ENCODE assay signal across 24 cellular contexts in the genomic region with DNA sequence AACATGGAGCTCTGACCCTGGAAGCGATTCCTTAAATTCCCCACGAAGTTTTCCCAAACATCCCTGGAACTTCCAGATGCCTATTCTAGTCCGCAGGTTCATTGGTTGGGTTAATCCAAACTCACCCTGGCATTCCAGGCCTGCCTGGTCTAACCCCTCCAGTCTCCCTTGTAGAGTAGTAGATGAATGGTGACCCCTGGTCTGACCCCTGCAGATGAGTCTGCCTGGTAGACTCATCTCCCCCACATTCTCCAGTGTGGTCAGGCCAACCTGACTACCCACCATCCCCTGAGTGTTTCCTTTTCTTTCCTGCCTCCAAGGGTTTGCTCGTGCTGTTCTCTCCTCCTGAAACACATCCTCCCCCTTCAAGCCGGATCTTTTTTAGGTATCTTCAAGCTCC. TPM values are rescaled to one million over a fixed set of nuclear protein-coding genes. Genes with fewer than 3 reads are reported as not detected.
"Had no signal": no experiment of that assay in that cellular context is flagged by ENCODE, and none has a peak within 500 bp of the region (broad histone marks: within the 10 kb centered on the region; RNA-seq: fewer than 3 reads in every experiment).

No MANE protein-coding gene starts in this region.

- H3K36me3 ChIP-seq: esophagus squamous epithelium, lower lobe of right lung, upper lobe of left lung had no signal

- H3K4me1 ChIP-seq: testis had no signal

- ATAC-seq: activated T-cell treated with anti-CD3 and anti-CD28 coated beads, Interleukin-2, amount 50 U/mL, for 72 hours; foreskin keratinocyte; left colon; lower lobe of right lung; right cardiac atrium; T-helper 17 cell had no signal

- DNase-seq: activated B cell treated with CpG ODN at 0.5 μM for 24 hours; activated CD4-positive, alpha-beta T cell treated with anti-CD3 and anti-CD28 coated beads for 48 hours; activated CD8-positive, alpha-beta memory T cell treated with anti-CD3 and anti-CD28 coated beads, Interleukin-2, amount 50 U/mL, for 48 hours; activated gamma-delta T cell treated with Interleukin-2 at 50 U/mL for 16 hours; activated T-cell treated with anti-CD3 and anti-CD28 coated beads, Interleukin-2, amount 50 U/mL, for 72 hours; amygdala; central memory CD4-positive, alpha-beta T cell; effector CD8-positive, alpha-beta T cell; esophagus squamous epithelium; foreskin keratinocyte; left colon; lower lobe of right lung; posterior cingulate gyrus; right cardiac atrium; small intestine; stimulated activated CD4-positive, alpha-beta T cell treated with anti-CD3 and anti-CD28 coated beads, Interleukin-4, amount 100 ng/mL, for 24 hours; T-helper 17 cell; testis; upper lobe of left lung had no signal

- H3K27ac ChIP-seq: coronary artery, esophagus squamous epithelium, foreskin keratinocyte, lower lobe of right lung, testis, upper lobe of left lung had no signal

- H3K9me3 Mint-ChIP-seq: activated B cell treated with CpG ODN at 0.5 μM for 24 hours; activated T-cell treated with anti-CD3 and anti-CD28 coated beads, Interleukin-2, amount 50 U/mL, for 72 hours; stimulated activated naive CD8-positive, alpha-beta T cell treated with anti-CD3 and anti-CD28 coated beads, Interleukin-15, Interleukin-2, amounts not matched to agents 100 ng/mL and 50 ng/mL, for 24 hours had no signal

- FAIRE-seq: endothelial cell of umbilical vein, small intestine had no signal

- H3K27ac Mint-ChIP-seq: activated B cell treated with CpG ODN at 0.5 μM for 24 hours; activated naive CD8-positive, alpha-beta T cell; activated T-cell treated with anti-CD3 and anti-CD28 coated beads, Interleukin-2, amount 50 U/mL, for 72 hours; brain; stimulated activated naive CD8-positive, alpha-beta T cell treated with anti-CD3 and anti-CD28 coated beads, Interleukin-15, Interleukin-2, amounts not matched to agents 100 ng/mL and 50 ng/mL, for 24 hours; T-helper 17 cell had no signal

- H3K36me3 Mint-ChIP-seq: activated naive CD8-positive, alpha-beta T cell; brain had no signal

- H3K9me3 ChIP-seq: esophagus squamous epithelium, lower lobe of right lung, testis, upper lobe of left lung had no signal

- H3K27me3 Mint-ChIP-seq: activated B cell treated with CpG ODN at 0.5 μM for 24 hours had no signal

- H3K4me3 ChIP-seq: coronary artery, esophagus squamous epithelium, lower lobe of right lung, testis, upper lobe of left lung had no signal

- H3K4me3 Mint-ChIP-seq: activated B cell treated with CpG ODN at 0.5 μM for 24 hours; activated naive CD8-positive, alpha-beta T cell; activated T-cell treated with anti-CD3 and anti-CD28 coated beads, Interleukin-2, amount 50 U/mL, for 72 hours; brain; stimulated activated naive CD8-positive, alpha-beta T cell treated with anti-CD3 and anti-CD28 coated beads, Interleukin-15, Interleukin-2, amounts not matched to agents 100 ng/mL and 50 ng/mL, for 24 hours; T-helper 17 cell had no signal

- H3K27me3 ChIP-seq: esophagus squamous epithelium, foreskin keratinocyte, testis, upper lobe of left lung had no signal

RNA-seq across cellular contexts. Expression of a gene that starts 10.8 kb away (rescaled TPM):
- total RNA-seq: activated B cell treated with CpG ODN at 0.5 μM for 24 hours, T-helper 17 cell had no signal
